ENCODE assay signal across 13 cellular contexts in genomic region chr13:86085890-86086289, GRCh38.
A peak's percentile ranks its signal among the peaks of the same experiment; 100 is the strongest.
DNase-seq lines count a peak whose midpoint lies in the region; TF ChIP-seq lines count a peak whose summit lies in the region.
"Had no signal": no experiment of that assay in that cellular context is flagged by ENCODE, and none has a peak within 500 bp of the region (broad histone marks: within the 10 kb centered on the region; RNA-seq: fewer than 3 reads in every experiment).

No MANE protein-coding gene starts in this region.

- H3K9me3 ChIP-seq in Karpas-422 (ENCODE audit: low read length) (peaks cover 3% of the 10 kb centered on the region; the same call in 1 of the 2 replicates), esophagus squamous epithelium (no peaks in the 10 kb centered on the region)

- H3K79me2 ChIP-seq in Karpas-422 (ENCODE audit: low read length), result no peaks in the 10 kb centered on the region

- no peak for TF ChIP-seq POLR2A in esophagus squamous epithelium (IDR thresholded peaks at IDR 0.05)

- no peaks in the 10 kb centered on the region for H3K36me3 ChIP-seq in Karpas-422 (ENCODE audit: insufficient read depth, low read length)
- H3K36me3 ChIP-seq in esophagus squamous epithelium, result no peaks in the 10 kb centered on the region

- H4K20me1 ChIP-seq in Karpas-422 (ENCODE audit: insufficient read depth, low read depth, low read length), result no peaks in the 10 kb centered on the region

- no peaks in the 10 kb centered on the region for H3K27me3 Mint-ChIP-seq in neural crest cell (ENCODE audit: low read depth)
- H3K27me3 Mint-ChIP-seq: activated naive CD8-positive, alpha-beta T cell treated with anti-CD3 and anti-CD28 coated beads for 36 hours had no signal

- no peak overlapping the region for H3K4me3 Mint-ChIP-seq in neural crest cell
- H3K4me3 Mint-ChIP-seq: activated naive CD8-positive, alpha-beta T cell treated with anti-CD3 and anti-CD28 coated beads for 36 hours had no signal

- no peaks in the 10 kb centered on the region for H3K9me2 ChIP-seq in Karpas-422 (replicated peaks; ENCODE audit: insufficient read depth, low read length)

- no peak overlapping the region for H3K4me3 ChIP-seq in Karpas-422 (ENCODE audit: low read length)
- H3K4me3 ChIP-seq in esophagus squamous epithelium, result no peak overlapping the region

- H3K9me3 Mint-ChIP-seq in neural crest cell, result peaks cover 5% of the 10 kb centered on the region

- H3K27me3 ChIP-seq in Karpas-422 (ENCODE audit: low read length) (no peaks in the 10 kb centered on the region), esophagus squamous epithelium (no peaks in the 10 kb centered on the region)

- H3K4me2 ChIP-seq in Karpas-422 (ENCODE audit: low read depth, low read length, poor library complexity, severe bottlenecking), result no peak overlapping the region

- TF ChIP-seq CTCF in neural crest cell (conservative IDR thresholded peaks at IDR 0.05) (peak; percentile 40), esophagus squamous epithelium (IDR thresholded peaks at IDR 0.05) (no peak)

- DNase-seq in NCI-H2227 (lab: John Stamatoyannopoulos, UW; ENCODE audit: unreplicated experiment) (peak; percentile 1), NCI-H2227 treated with DMSO at 0.1 percent for 48 hours (lab: John Stamatoyannopoulos, UW) (no peak), Karpas-422 (peak; percentile 74), SK-MEL-5 (ENCODE audit: low read depth, low spot score) (peak; percentile 29), neural crest cell (ENCODE audit: low read depth, low spot score) (no peak), LoVo (ENCODE audit: low spot score) (no peak), esophagus squamous epithelium (lab: John Stamatoyannopoulos, UW) (no peak), NCI-H526 treated with DMSO at 0.1 percent for 48 hours (lab: John Stamatoyannopoulos, UW) (no peak)
- DNase-seq: activated naive CD8-positive, alpha-beta T cell treated with anti-CD3 and anti-CD28 coated beads for 36 hours; head of caudate nucleus; kidney glomerular epithelial cell; NCI-H1048; stimulated activated CD4-positive, alpha-beta T cell treated with anti-CD3 and anti-CD28 coated beads, Interleukin-12 subunit alpha, Interleukin-12 subunit beta, amount 100 ng/mL, for 4 hours had no signal

- H3K27ac ChIP-seq in Karpas-422 (ENCODE audit: low read length), result no peak overlapping the region
- no peak overlapping the region for H3K27ac ChIP-seq in esophagus squamous epithelium

- in situ Hi-C loops in SK-MEL-5 (cut with HindIII; ENCODE audit: low pct_unique_long_range_greater_than_20kb, low sequenced_read_pairs), result no loop called here

- intact Hi-C loops in esophagus squamous epithelium (cut with DNase I), result no loop called here

- H3K4me1 Mint-ChIP-seq in neural crest cell, result no peaks in the 10 kb centered on the region
- H3K4me1 Mint-ChIP-seq: activated naive CD8-positive, alpha-beta T cell treated with anti-CD3 and anti-CD28 coated beads for 36 hours had no signal

- H3K27ac Mint-ChIP-seq in neural crest cell (ENCODE audit: unreplicated experiment), result no peak overlapping the region
- H3K27ac Mint-ChIP-seq: activated naive CD8-positive, alpha-beta T cell treated with anti-CD3 and anti-CD28 coated beads for 36 hours had no signal

- peaks cover 8% of the 10 kb centered on the region; the same call in 1 of the 2 replicates for H3K4me1 ChIP-seq in Karpas-422 (ENCODE audit: low read length)
- H3K4me1 ChIP-seq in esophagus squamous epithelium, result no peaks in the 10 kb centered on the region

- H3K9ac ChIP-seq in Karpas-422 (ENCODE audit: low read length), result no peak overlapping the region

- H2AFZ ChIP-seq in Karpas-422 (ENCODE audit: low read length), result peak overlapping the region; percentile 48; the same call in 1 of the 2 replicates

- H3K36me3 Mint-ChIP-seq in neural crest cell (ENCODE audit: low read depth), result no peaks in the 10 kb centered on the region
- H3K36me3 Mint-ChIP-seq: activated naive CD8-positive, alpha-beta T cell treated with anti-CD3 and anti-CD28 coated beads for 36 hours had no signal

Comparison
In these comparisons a context has a peak if more than half of its experiments do, and no peak if none do; other contexts are left out.
1. DNase-seq: peak in NCI-H2227 (single experiment), Karpas-422 (single experiment) and SK-MEL-5 (single experiment); none in NCI-H2227 treated with DMSO at 0.1 percent for 48 hours (single experiment), neural crest cell (single experiment), LoVo (single experiment), esophagus squamous epithelium (single experiment) and NCI-H526 treated with DMSO at 0.1 percent for 48 hours (single experiment).